In genomic region chr19:40599331-40600085, GRCh38 we compare ENCODE assay signal across 8 cellular contexts.
DNase-seq lines count a peak whose midpoint lies in the region; ATAC-seq and TF ChIP-seq lines count a peak whose summit lies in the region.

No MANE protein-coding gene starts in this region.

- peaks cover 2% of the 10 kb centered on the region for H3K9me3 Mint-ChIP-seq in stimulated activated memory B cell treated with anti-CD40 and anti-IgM and Interleukin-4, amounts not matched to agents 10 μg/mL and 1 μg/mL and 100 μg/mL, for 72 hours

- H3K4me1 Mint-ChIP-seq in stimulated activated memory B cell treated with anti-CD40 and anti-IgM and Interleukin-4, amounts not matched to agents 10 μg/mL and 1 μg/mL and 100 μg/mL, for 72 hours: peaks cover 71% of the 10 kb centered on the region

- peak overlapping the region; percentile 21 for H3K4me3 ChIP-seq in fibroblast of pulmonary artery (replicated peaks; ENCODE audit: low read depth, low read length)

- H3K36me3 Mint-ChIP-seq in stimulated activated memory B cell treated with anti-CD40 and anti-IgM and Interleukin-4, amounts not matched to agents 10 μg/mL and 1 μg/mL and 100 μg/mL, for 72 hours: no peaks in the 10 kb centered on the region

- no peak for TF ChIP-seq CTCF in fibroblast of pulmonary artery (IDR thresholded peaks at IDR 0.05; ENCODE audit: low read length, missing control alignments)

- DNase-seq in NCI-H82 (lab: John Stamatoyannopoulos, UW) (peak; percentile 60), NCI-H82 treated with DMSO at 0.1 percent for 48 hours (lab: John Stamatoyannopoulos, UW; ENCODE audit: unreplicated experiment) (no peak), SW480 (ENCODE audit: low spot score) (peak; percentile 61), fibroblast of pulmonary artery (ENCODE audit: low read depth) (no peak), NCI-H774 (lab: John Stamatoyannopoulos, UW) (no peak)

- H3K27ac Mint-ChIP-seq in stimulated activated memory B cell treated with anti-CD40 and anti-IgM and Interleukin-4, amounts not matched to agents 10 μg/mL and 1 μg/mL and 100 μg/mL, for 72 hours: no peak overlapping the region

- H3K27me3 Mint-ChIP-seq in stimulated activated memory B cell treated with anti-CD40 and anti-IgM and Interleukin-4, amounts not matched to agents 10 μg/mL and 1 μg/mL and 100 μg/mL, for 72 hours: peaks cover 62% of the 10 kb centered on the region

- H3K4me3 Mint-ChIP-seq in stimulated activated memory B cell treated with anti-CD40 and anti-IgM and Interleukin-4, amounts not matched to agents 10 μg/mL and 1 μg/mL and 100 μg/mL, for 72 hours: peak overlapping the region; percentile 9

- no peak for ATAC-seq in stimulated activated memory B cell treated with anti-CD40 and anti-IgM and Interleukin-4, amounts not matched to agents 10 μg/mL and 1 μg/mL and 100 μg/mL, for 72 hours
- ATAC-seq in HG02970 (IDR thresholded peaks at IDR 0.05; ENCODE audit: low FRiP score, unreplicated experiment): no peak
- ATAC-seq in GM21381 (IDR thresholded peaks at IDR 0.05; ENCODE audit: unreplicated experiment): no peak

Comparison
In these comparisons a context has a peak if more than half of its experiments do, and no peak if none do; other contexts are left out.
1. DNase-seq: peak in NCI-H82 (single experiment) and SW480 (single experiment); none in NCI-H82 treated with DMSO at 0.1 percent for 48 hours (single experiment), fibroblast of pulmonary artery (single experiment) and NCI-H774 (single experiment).